In the genomic region with DNA sequence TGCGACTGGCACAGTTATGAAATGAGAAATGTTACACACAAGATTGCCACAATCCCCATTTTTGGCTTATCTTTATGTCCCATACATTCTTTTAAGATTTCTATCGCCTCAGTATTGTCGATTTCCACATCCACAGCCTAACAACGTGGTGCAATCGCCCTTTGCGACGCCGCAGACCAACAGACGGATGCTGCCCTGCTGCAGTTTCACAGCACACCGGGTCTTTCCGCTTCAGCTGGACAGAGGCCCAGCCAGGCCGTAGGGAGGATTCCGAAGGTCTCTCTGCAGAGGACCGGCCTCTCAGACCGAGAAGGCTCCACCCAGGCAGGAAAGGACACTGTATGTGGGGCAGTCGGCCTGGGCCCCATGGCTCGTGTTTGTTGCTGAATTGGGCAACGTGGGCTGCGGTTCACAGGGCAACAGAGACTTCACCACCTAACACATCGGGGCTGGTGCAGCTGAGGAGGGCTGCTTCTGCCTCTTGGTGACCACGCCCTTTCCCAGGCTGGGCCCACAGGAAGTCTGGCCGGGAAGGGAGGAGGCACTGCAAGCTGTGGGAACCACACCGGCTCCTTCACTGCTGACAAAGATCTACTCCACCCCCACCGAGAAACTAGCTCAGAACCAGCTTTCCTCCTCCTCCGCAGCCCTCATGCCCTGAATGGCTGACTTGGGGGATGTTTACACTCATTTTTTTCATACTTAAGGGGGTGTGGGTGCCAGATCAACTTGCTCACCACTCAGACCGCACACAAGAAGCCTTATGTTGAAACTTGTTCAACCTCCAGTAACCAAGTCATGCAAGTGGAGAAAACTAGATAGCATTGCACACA, we compare ENCODE assay signal across 8 cellular contexts. TPM values are rescaled to one million over a fixed set of nuclear protein-coding genes. Genes with fewer than 3 reads are reported as not detected.
A peak's percentile ranks its signal among the peaks of the same experiment; 100 is the strongest.
DNase-seq lines count a peak whose midpoint lies in the region; FAIRE-seq lines count a peak whose summit lies in the region.

No MANE protein-coding gene starts in this region.

- H2AFZ ChIP-seq in Karpas-422 (ENCODE audit: low read length): peak overlapping the region; percentile 33; the same call in 1 of the 2 replicates

- H3K9me3 ChIP-seq in Karpas-422 (ENCODE audit: low read length) (no peaks in the 10 kb centered on the region), small intestine (ENCODE audit: control insufficient read depth, low read depth) (no peaks in the 10 kb centered on the region)

- H3K36me3 ChIP-seq in Karpas-422 (ENCODE audit: insufficient read depth, low read length): no peaks in the 10 kb centered on the region
- H3K36me3 ChIP-seq in small intestine (ENCODE audit: control insufficient read depth in 2 of 2, insufficient read depth in 2 of 2, low read length in 2 of 2): no peaks in the 10 kb centered on the region

- no peaks in the 10 kb centered on the region for H3K27me3 ChIP-seq in Karpas-422 (ENCODE audit: low read length)
- no peaks in the 10 kb centered on the region for H3K27me3 ChIP-seq in small intestine (ENCODE audit: control insufficient read depth in 2 of 2, insufficient read depth in 2 of 2, low read length in 2 of 2)

- DNase-seq in GDM1 (lab: John Stamatoyannopoulos, UW) (peak; percentile 99), H4 (ENCODE audit: low spot score) (peak; percentile 97), Karpas-422 (no peak), UCSD-AML1 (lab: John Stamatoyannopoulos, UW; ENCODE audit: unreplicated experiment) (peak; percentile 97), brain pericyte (ENCODE audit: low read depth, low spot score) (peak; percentile 83), iPS-NIHi11 (ENCODE audit: low spot score) (peak; percentile 92), small intestine (peak; percentile 86), NCI-H2196 treated with DMSO at 0.1 percent for 48 hours (lab: John Stamatoyannopoulos, UW; ENCODE audit: unreplicated experiment) (no peak)

- H4K20me1 ChIP-seq in Karpas-422 (ENCODE audit: insufficient read depth, low read depth, low read length): no peaks in the 10 kb centered on the region

- 2 to 6% (median 4%) methylated on average over 26 of the region's 26 CpGs for WGBS in small intestine, 3 donors

- H3K4me2 ChIP-seq in Karpas-422 (ENCODE audit: low read depth, low read length, poor library complexity, severe bottlenecking): no peak overlapping the region

- H3K79me2 ChIP-seq in Karpas-422 (ENCODE audit: low read length): no peaks in the 10 kb centered on the region

- no peak overlapping the region for H3K27ac ChIP-seq in Karpas-422 (ENCODE audit: low read length)
- peak overlapping the region; percentile 80 to 83 for H3K27ac ChIP-seq in small intestine (ENCODE audit: low read depth in 1 of 2, low read length in 1 of 2)

- FAIRE-seq in small intestine (lab: Jason Lieb, UNC): no peak

- H3K4me1 ChIP-seq in Karpas-422 (ENCODE audit: low read length) (peaks cover 4% of the 10 kb centered on the region; the same call in 1 of the 2 replicates), small intestine (ENCODE audit: control insufficient read depth in 2 of 2, insufficient read depth in 1 of 2, low read depth in 1 of 2, low read length in 1 of 2) (peaks cover 2 to 4% of the 10 kb centered on the region in 2 donors)

- no peaks in the 10 kb centered on the region for H3K9me2 ChIP-seq in Karpas-422 (replicated peaks; ENCODE audit: insufficient read depth, low read length)

- H3K4me3 ChIP-seq in Karpas-422 (ENCODE audit: low read length) (no peak overlapping the region), small intestine (ENCODE audit: low read depth in 1 of 2, low read length in 2 of 2) (peak overlapping the region in 1 of 2 donors; percentile 48)

- H3K9ac ChIP-seq in Karpas-422 (ENCODE audit: low read length): no peak overlapping the region; the same call in 1 of the 2 replicates

RNA-seq across cellular contexts. Expression of gene MDM1, which starts 32.9 kb away (rescaled TPM):
- total RNA-seq in H4 (2014; rRNA removed; shearing (Covaris generic)): 8.4 and 13.4 TPM in 2 replicates
- total RNA-seq in Karpas-422 (2014; rRNA removed; shearing (Covaris generic); ENCODE audit: low replicate concordance): 40.2 and 40.4 TPM in 2 replicates
- polyA plus RNA-seq in small intestine: 1 to 10 TPM; 2.9 to 5.6 (median 3.5) TPM

Comparison
In these comparisons a context has a peak if more than half of its experiments do, and no peak if none do; other contexts are left out.
1. DNase-seq: peak in GDM1 (single experiment), H4 (single experiment), UCSD-AML1 (single experiment), brain pericyte (single experiment), iPS-NIHi11 (single experiment) and small intestine (single experiment); none in Karpas-422 (single experiment) and NCI-H2196 treated with DMSO at 0.1 percent for 48 hours (single experiment).